ENCODE assay signal across 14 cellular contexts in genomic region chr6:65633516-65633915, GRCh38.
"Had no signal": no experiment of that assay in that cellular context is flagged by ENCODE, and none has a peak within 500 bp of the region (broad histone marks: within the 10 kb centered on the region; RNA-seq: fewer than 3 reads in every experiment).

No MANE protein-coding gene starts in this region.

- DNase-seq: activated B cell treated with CpG ODN at 0.5 μM for 24 hours; activated CD4-positive, alpha-beta T cell treated with anti-CD3 and anti-CD28 coated beads for 48 hours; activated naive CD8-positive, alpha-beta T cell treated with anti-CD3 and anti-CD28 coated beads, Interleukin-2, amount 10 ng/mL, durations not matched to agents 7 days and 5 days; endodermal cell; gastrocnemius medialis; heart left ventricle; left colon; psoas muscle; right lobe of liver; stomach; T-helper 2 cell had no signal

- H3K36me3 ChIP-seq: gastrocnemius medialis, heart left ventricle, neural progenitor cell, right lobe of liver, stomach, thoracic aorta had no signal

- H3K4me1 ChIP-seq: gastrocnemius medialis, heart left ventricle, neural progenitor cell, psoas muscle, right lobe of liver, stomach had no signal

- H3K27me3 ChIP-seq: gastrocnemius medialis, heart left ventricle, neural progenitor cell, right lobe of liver, stomach had no signal

- ATAC-seq: gastrocnemius medialis, heart left ventricle, left colon, psoas muscle, right lobe of liver had no signal

- H3K9me3 ChIP-seq: gastrocnemius medialis, heart left ventricle, psoas muscle, right lobe of liver, stomach, thoracic aorta had no signal

- H3K27ac ChIP-seq: gastrocnemius medialis, heart left ventricle, neural progenitor cell, psoas muscle, right lobe of liver, stomach, thoracic aorta had no signal

- H3K4me3 ChIP-seq: gastrocnemius medialis, heart left ventricle, lung, neural progenitor cell, psoas muscle, right lobe of liver, stomach, thoracic aorta had no signal
